18 cellular contexts compared by ENCODE assay signal in the genomic region with DNA sequence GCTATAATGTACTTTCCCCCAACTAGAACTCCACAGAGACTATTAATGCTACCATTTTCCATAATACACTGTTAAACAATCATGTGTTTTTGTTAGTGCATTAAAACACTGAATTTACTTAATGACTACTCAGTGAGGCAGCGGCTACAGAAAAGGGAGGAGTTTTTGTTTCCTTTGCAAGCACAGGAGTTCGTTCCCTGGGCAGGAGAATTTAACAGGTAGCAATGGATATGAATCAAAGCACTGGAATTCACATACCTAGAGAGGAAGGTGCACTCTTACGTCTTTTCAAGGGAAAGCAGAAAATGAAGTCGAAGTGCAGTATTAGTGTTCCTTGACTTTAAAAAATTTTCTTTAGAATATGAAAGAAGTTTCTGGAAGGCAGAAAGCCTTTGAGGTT.
"Had no signal": no experiment of that assay in that cellular context is flagged by ENCODE, and none has a peak within 500 bp of the region (broad histone marks: within the 10 kb centered on the region; RNA-seq: fewer than 3 reads in every experiment).

No MANE protein-coding gene starts in this region.

- H3K4me3 ChIP-seq: coronary artery, esophagus squamous epithelium, lower lobe of right lung had no signal

- H3K27ac Mint-ChIP-seq: activated CD8-positive, alpha-beta T cell treated with anti-CD3 and anti-CD28 coated beads, Interleukin-2, amount 10 ng/mL, durations not matched to agents 7 days and 5 days; activated naive CD4-positive, alpha-beta T cell treated with anti-CD3 and anti-CD28 coated beads, Interleukin-2, amount 50 U/mL, for 24 hours; immature natural killer cell; stimulated activated effector memory CD8-positive, alpha-beta T cell treated with anti-CD3 and anti-CD28 coated beads, Interleukin-12 subunit alpha, Interleukin-12 subunit beta, amount 100 ng/mL, for 72 hours had no signal

- H3K4me3 Mint-ChIP-seq: activated B cell treated with CpG ODN at 0.5 μM for 24 hours; activated CD8-positive, alpha-beta T cell treated with anti-CD3 and anti-CD28 coated beads, Interleukin-2, amount 10 ng/mL, durations not matched to agents 7 days and 5 days; activated naive CD4-positive, alpha-beta T cell treated with anti-CD3 and anti-CD28 coated beads, Interleukin-2, amount 50 U/mL, for 24 hours; immature natural killer cell; stimulated activated effector memory CD8-positive, alpha-beta T cell treated with anti-CD3 and anti-CD28 coated beads, Interleukin-12 subunit alpha, Interleukin-12 subunit beta, amount 100 ng/mL, for 72 hours had no signal

- H3K9me3 Mint-ChIP-seq: activated B cell treated with CpG ODN at 0.5 μM for 24 hours; immature natural killer cell; stimulated activated effector memory CD8-positive, alpha-beta T cell treated with anti-CD3 and anti-CD28 coated beads, Interleukin-12 subunit alpha, Interleukin-12 subunit beta, amount 100 ng/mL, for 72 hours had no signal

- H3K4me1 Mint-ChIP-seq: activated naive CD4-positive, alpha-beta T cell treated with anti-CD3 and anti-CD28 coated beads, Interleukin-2, amount 50 U/mL, for 24 hours; immature natural killer cell; stimulated activated effector memory CD8-positive, alpha-beta T cell treated with anti-CD3 and anti-CD28 coated beads, Interleukin-12 subunit alpha, Interleukin-12 subunit beta, amount 100 ng/mL, for 72 hours had no signal

- H3K4me1 ChIP-seq: esophagus squamous epithelium, lower lobe of right lung had no signal

- H3K27ac ChIP-seq: coronary artery, esophagus squamous epithelium, lower lobe of right lung, neutrophil had no signal

- H3K27me3 ChIP-seq: neutrophil had no signal

- FAIRE-seq: urothelium cell line had no signal

- H3K27me3 Mint-ChIP-seq: activated B cell treated with CpG ODN at 0.5 μM for 24 hours; activated naive CD4-positive, alpha-beta T cell treated with anti-CD3 and anti-CD28 coated beads, Interleukin-2, amount 50 U/mL, for 24 hours had no signal

- H3K36me3 Mint-ChIP-seq: immature natural killer cell; stimulated activated effector memory CD8-positive, alpha-beta T cell treated with anti-CD3 and anti-CD28 coated beads, Interleukin-12 subunit alpha, Interleukin-12 subunit beta, amount 100 ng/mL, for 72 hours had no signal

- DNase-seq: activated B cell treated with CpG ODN at 0.5 μM for 24 hours; activated CD4-positive, alpha-beta T cell treated with anti-CD3 and anti-CD28 coated beads for 48 hours; activated CD8-positive, alpha-beta memory T cell treated with anti-CD3 and anti-CD28 coated beads, Interleukin-2, amount 50 U/mL, for 4 hours; activated CD8-positive, alpha-beta T cell treated with anti-CD3 and anti-CD28 coated beads, Interleukin-2, amount 10 ng/mL, durations not matched to agents 7 days and 5 days; activated effector memory CD4-positive, alpha-beta T cell treated with anti-CD3 and anti-CD28 coated beads, Interleukin-2, amount 50 U/mL, for 16 hours; activated T-cell treated with anti-CD3 and anti-CD28 coated beads, Interleukin-2, amount 50 U/mL, for 48 hours; central memory CD4-positive, alpha-beta T cell; esophagus squamous epithelium; head of caudate nucleus; immature natural killer cell; left cardiac atrium; lower lobe of right lung; T-helper 2 cell had no signal

- H3K9me3 ChIP-seq: esophagus squamous epithelium, lower lobe of right lung, neutrophil had no signal

- ATAC-seq: activated CD8-positive, alpha-beta T cell treated with anti-CD3 and anti-CD28 coated beads, Interleukin-2, amount 10 ng/mL, durations not matched to agents 7 days and 5 days; left cardiac atrium; lower lobe of right lung; stimulated activated effector memory CD8-positive, alpha-beta T cell treated with anti-CD3 and anti-CD28 coated beads, Interleukin-12 subunit alpha, Interleukin-12 subunit beta, amount 100 ng/mL, for 72 hours had no signal

- H3K36me3 ChIP-seq: esophagus squamous epithelium, lower lobe of right lung, neutrophil had no signal
